ENCODE assay signal across 8 cellular contexts in genomic region chr1:205505076-205505729, GRCh38. TPM values are rescaled to one million over a fixed set of nuclear protein-coding genes. Genes with fewer than 3 reads are reported as not detected.
DNase-seq lines count a peak whose midpoint lies in the region; ATAC-seq and TF ChIP-seq lines count a peak whose summit lies in the region.

No MANE protein-coding gene starts in this region.

- peak; percentile 11 for DNase-seq in NCI-H510A (lab: John Stamatoyannopoulos, UW)
- DNase-seq in NCI-H510A treated with DMSO at 0.1 percent for 48 hours (lab: John Stamatoyannopoulos, UW) = no peak
- DNase-seq in spleen = no peak
- DNase-seq in GM10248 (ENCODE audit: extremely low spot score) = no peak

- H3K27me3 Mint-ChIP-seq in activated T-helper 17 cell treated with anti-CD3 and anti-CD28 coated beads, Interleukin-2, amount 50 U/mL, for 72 hours = no peaks in the 10 kb centered on the region

- H3K36me3 Mint-ChIP-seq in activated T-helper 17 cell treated with anti-CD3 and anti-CD28 coated beads, Interleukin-2, amount 50 U/mL, for 72 hours (ENCODE audit: low read depth) = no peaks in the 10 kb centered on the region

- ATAC-seq in activated T-helper 17 cell treated with anti-CD3 and anti-CD28 coated beads, Interleukin-2, amount 50 U/mL, for 72 hours (replicated peaks) = peak; percentile 4
- ATAC-seq in HG02759 (IDR thresholded peaks at IDR 0.05; ENCODE audit: unreplicated experiment) = no peak
- ATAC-seq in HG03095 (IDR thresholded peaks at IDR 0.05; ENCODE audit: unreplicated experiment) = no peak

- CTCF ChIA-PET in GM10248 (lab: Yijun Ruan, JAX) = no interaction called here

- H3K4me3 Mint-ChIP-seq in activated T-helper 17 cell treated with anti-CD3 and anti-CD28 coated beads, Interleukin-2, amount 50 U/mL, for 72 hours = peak overlapping the region; percentile 76

- H3K9me3 Mint-ChIP-seq in activated T-helper 17 cell treated with anti-CD3 and anti-CD28 coated beads, Interleukin-2, amount 50 U/mL, for 72 hours = no peaks in the 10 kb centered on the region

- peak overlapping the region; percentile 58 for H3K27ac Mint-ChIP-seq in activated T-helper 17 cell treated with anti-CD3 and anti-CD28 coated beads, Interleukin-2, amount 50 U/mL, for 72 hours

- H3K36me3 ChIP-seq in iPS-18a (ENCODE audit: control insufficient read depth, low read depth, low read length) (no peaks in the 10 kb centered on the region), spleen (no peaks in the 10 kb centered on the region)

- intact Hi-C loops in spleen (cut with DNase I; ENCODE audit: low total_unique reads) = no loop called here

- H3K4me1 ChIP-seq in iPS-18a (ENCODE audit: control insufficient read depth, low read depth, low read length) (peaks cover 17% of the 10 kb centered on the region), spleen (peaks cover 0 to 44% (median 21%) of the 10 kb centered on the region in 6 donors)

- H3K9ac ChIP-seq in iPS-18a (ENCODE audit: low read length) = peak overlapping the region; percentile 81

- no peaks in the 10 kb centered on the region for H3K4me1 Mint-ChIP-seq in activated T-helper 17 cell treated with anti-CD3 and anti-CD28 coated beads, Interleukin-2, amount 50 U/mL, for 72 hours

- no peak for TF ChIP-seq CTCF in spleen (IDR thresholded peaks at IDR 0.05 in 8 of 11, conservative IDR thresholded peaks at IDR 0.05 in 3 of 11)
- TF ChIP-seq CTCF in GM10248 (IDR thresholded peaks at IDR 0.05; ENCODE audit: control extremely low read depth, extremely low read depth, low read depth, missing control alignments) = no peak

- H3K9me3 ChIP-seq in iPS-18a (ENCODE audit: control insufficient read depth, low read depth, low read length) (no peaks in the 10 kb centered on the region), spleen (no peaks in the 10 kb centered on the region)

- H3K27me3 ChIP-seq in iPS-18a (ENCODE audit: control insufficient read depth, insufficient read depth, low read length) = no peaks in the 10 kb centered on the region
- H3K27me3 ChIP-seq in spleen (replicated peaks in 1 of 7) = peaks cover 0 to 16% (median 0%) of the 10 kb centered on the region in 7 donors

- peak overlapping the region; percentile 91 for H3K4me3 ChIP-seq in iPS-18a (ENCODE audit: low read length)
- H3K4me3 ChIP-seq in spleen = peak overlapping the region; percentile 45 to 83 (median 56)

- TF ChIP-seq POLR2A in spleen (IDR thresholded peaks at IDR 0.05) = no peak

- POLR2A ChIA-PET in GM10248 (lab: Yijun Ruan, JAX) = no interaction called here

- H3K27ac ChIP-seq in iPS-18a (ENCODE audit: low read length) (peak overlapping the region; percentile 46), spleen (peak overlapping the region in 6 of 8 donors; percentile 47 to 77 (median 70))

- WGBS in spleen, 5 donors = 2 to 11% (median 10%) methylated on average over 11 to 18 of the region's 18 CpGs

RNA-seq across cellular contexts. Expression of gene CDK18, which starts 0.7 kb away (rescaled TPM):
- 1 to 10 TPM in 1 of 2 donors, under 1 TPM in 1; 0.91 to 3.0 TPM for total RNA-seq in activated T-helper 17 cell treated with anti-CD3 and anti-CD28 coated beads, Interleukin-2, amount 50 U/mL, for 72 hours
- total RNA-seq in spleen = 10 to 100 TPM; 14.1 to 25.3 (median 22.4) TPM
- polyA plus RNA-seq in spleen = 10 to 100 TPM in 1 of 3 donors, 1 to 10 TPM in 2; 3.5 to 15.3 (median 5.5) TPM

RNA-seq across cellular contexts. Expression of gene BLACAT1, which starts 49.4 kb away (rescaled TPM):
- under 1 TPM; 0.61 to 0.95 TPM for total RNA-seq in activated T-helper 17 cell treated with anti-CD3 and anti-CD28 coated beads, Interleukin-2, amount 50 U/mL, for 72 hours
- total RNA-seq in spleen = under 1 TPM in 5 of 7 donors, not detected in 2; 0.19 to 0.51 (median 0.24) TPM
- under 1 TPM in 1 of 3 donors, not detected in 2; 0.02 TPM for polyA plus RNA-seq in spleen
